20 cellular contexts compared by ENCODE assay signal in genomic region chr10:71014021-71014782, GRCh38.
DNase-seq lines count a peak whose midpoint lies in the region; ATAC-seq, FAIRE-seq and TF ChIP-seq lines count a peak whose summit lies in the region.
"Had no signal": no experiment of that assay in that cellular context is flagged by ENCODE, and none has a peak within 500 bp of the region (broad histone marks: within the 10 kb centered on the region; RNA-seq: fewer than 3 reads in every experiment).

No MANE protein-coding gene starts in this region.

- TF ChIP-seq CTCF in WERI-Rb-1 (IDR thresholded peaks at IDR 0.05; ENCODE audit: low read depth, low read length) (0 out of 2 replicates have a peak, but pooled peaks have one; percentile 8), left ventricle myocardium inferior (IDR thresholded peaks at IDR 0.05; ENCODE audit: borderline replicate concordance) (no peak), PC-9 (conservative IDR thresholded peaks at IDR 0.05) (no peak)

- H3K4me3 Mint-ChIP-seq in stimulated activated memory B cell treated with anti-CD40 and anti-IgM and Interleukin-4, amounts not matched to agents 10 μg/mL and 1 μg/mL and 100 μg/mL, for 72 hours = no peak overlapping the region
- H3K4me3 Mint-ChIP-seq: CD4-positive, alpha-beta memory T cell had no signal

- peaks cover 43% of the 10 kb centered on the region for H3K27me3 Mint-ChIP-seq in stimulated activated memory B cell treated with anti-CD40 and anti-IgM and Interleukin-4, amounts not matched to agents 10 μg/mL and 1 μg/mL and 100 μg/mL, for 72 hours

- no peaks in the 10 kb centered on the region for H3K9me2 ChIP-seq in PC-9 (ENCODE audit: insufficient read depth)

- no peaks in the 10 kb centered on the region for H3K79me2 ChIP-seq in PC-9 (ENCODE audit: low read depth)

- no peak overlapping the region for H3K4me2 ChIP-seq in PC-9

- H3K4me1 Mint-ChIP-seq in stimulated activated memory B cell treated with anti-CD40 and anti-IgM and Interleukin-4, amounts not matched to agents 10 μg/mL and 1 μg/mL and 100 μg/mL, for 72 hours = no peaks in the 10 kb centered on the region
- H3K4me1 Mint-ChIP-seq: CD4-positive, alpha-beta memory T cell had no signal

- DNase-seq in NCI-H82 (lab: John Stamatoyannopoulos, UW) (peak; percentile 49), NCI-H82 treated with DMSO at 0.1 percent for 48 hours (lab: John Stamatoyannopoulos, UW; ENCODE audit: unreplicated experiment) (no peak), WERI-Rb-1 (no peak), left ventricle myocardium inferior (peak; percentile 69), PC-9 (no peak), urothelium cell line (ENCODE audit: low spot score) (no peak)
- DNase-seq: 8988T; CD4-positive, alpha-beta memory T cell; DMS153; GF-D8; IMR-90; Karpas-422; NCI-H1436 treated with DMSO at 0.1 percent for 48 hours; NCI-H2081; NCI-H446 treated with DMSO at 0.1 percent for 48 hours had no signal

- POLR2A ChIA-PET in PC-9 (lab: Charles Lee; ENCODE audit: unreplicated experiment) = no interaction called here

- peak; percentile 32 for ATAC-seq in stimulated activated memory B cell treated with anti-CD40 and anti-IgM and Interleukin-4, amounts not matched to agents 10 μg/mL and 1 μg/mL and 100 μg/mL, for 72 hours
- no peak for ATAC-seq in activated CD4-positive, CD25-positive, alpha-beta regulatory T cell treated with anti-CD3 and anti-CD28 coated beads, Interleukin-2, amount 50 U/mL, for 24 hours
- ATAC-seq: GM12878 had no signal

- H3F3A ChIP-seq in PC-9 (ENCODE audit: insufficient read depth, low read depth) = no peaks in the 10 kb centered on the region

- H3K27me3 ChIP-seq in WERI-Rb-1 (ENCODE audit: insufficient read depth, low read depth, severe bottlenecking) = no peaks in the 10 kb centered on the region
- H3K27me3 ChIP-seq in left ventricle myocardium inferior (ENCODE audit: low read depth) = no peaks in the 10 kb centered on the region
- peaks cover 97% of the 10 kb centered on the region for H3K27me3 ChIP-seq in PC-9 (ENCODE audit: insufficient read depth, low read depth)

- H3K4me1 ChIP-seq in left ventricle myocardium inferior = peaks cover 17% of the 10 kb centered on the region
- no peaks in the 10 kb centered on the region for H3K4me1 ChIP-seq in PC-9 (replicated peaks; ENCODE audit: insufficient read depth)
- H3K4me1 ChIP-seq: HAP-1 had no signal

- no peak for FAIRE-seq in urothelium cell line (lab: Jason Lieb, UNC)
- FAIRE-seq: GM12878 had no signal

- H3K4me3 ChIP-seq in WERI-Rb-1 (ENCODE audit: low read depth, low read length) (no peak overlapping the region), left ventricle myocardium inferior (no peak overlapping the region), PC-9 (no peak overlapping the region)
- H3K4me3 ChIP-seq: GM12878, HAP-1 had no signal

- no peaks in the 10 kb centered on the region for H4K20me1 ChIP-seq in PC-9 (ENCODE audit: insufficient read depth)

- 0 out of 2 replicates have a peak overlapping the region, but pooled peaks have one; percentile 24 for H3K27ac ChIP-seq in WERI-Rb-1
- H3K27ac ChIP-seq in left ventricle myocardium inferior (replicated peaks) = peak overlapping the region; percentile 85
- H3K27ac ChIP-seq in PC-9 = no peak overlapping the region
- H3K27ac ChIP-seq: HL-60 had no signal

- CTCF ChIA-PET in PC-9 (lab: Charles Lee) = interaction anchor here (0.6 to 0.7 kb wide), 2 partner anchors 12 to 256 kb away, joined by 7 to 16 read pairs; no protein-coding TSS in a partner anchor

- no peaks in the 10 kb centered on the region for H3K36me3 ChIP-seq in WERI-Rb-1
- no peaks in the 10 kb centered on the region for H3K36me3 ChIP-seq in left ventricle myocardium inferior
- H3K36me3 ChIP-seq in PC-9 (ENCODE audit: low read depth) = no peaks in the 10 kb centered on the region
- H3K36me3 ChIP-seq: HAP-1 had no signal

- intact Hi-C loops in left ventricle myocardium inferior (cut with micrococcal nuclease) (no loop called here), PC-9 (cut with micrococcal nuclease; ENCODE audit: unreplicated experiment) (no loop called here)

- no peaks in the 10 kb centered on the region for H3K9me3 Mint-ChIP-seq in stimulated activated memory B cell treated with anti-CD40 and anti-IgM and Interleukin-4, amounts not matched to agents 10 μg/mL and 1 μg/mL and 100 μg/mL, for 72 hours
- H3K9me3 Mint-ChIP-seq: CD4-positive, alpha-beta memory T cell had no signal

- no peaks in the 10 kb centered on the region for H3K36me3 Mint-ChIP-seq in stimulated activated memory B cell treated with anti-CD40 and anti-IgM and Interleukin-4, amounts not matched to agents 10 μg/mL and 1 μg/mL and 100 μg/mL, for 72 hours
- H3K36me3 Mint-ChIP-seq: CD4-positive, alpha-beta memory T cell had no signal

- no peak overlapping the region for H3K27ac Mint-ChIP-seq in stimulated activated memory B cell treated with anti-CD40 and anti-IgM and Interleukin-4, amounts not matched to agents 10 μg/mL and 1 μg/mL and 100 μg/mL, for 72 hours

- H3K9me3 ChIP-seq in WERI-Rb-1 (ENCODE audit: severe bottlenecking) (no peaks in the 10 kb centered on the region), left ventricle myocardium inferior (replicated peaks) (no peaks in the 10 kb centered on the region), PC-9 (ENCODE audit: insufficient read depth, low read depth) (no peaks in the 10 kb centered on the region)
- H3K9me3 ChIP-seq: HAP-1 had no signal

- BruUV-seq in PC-9 (replicated peaks; lab: Mats Ljungman, UMichigan) = no TSS peak

- no peak overlapping the region for H2AFZ ChIP-seq in PC-9

Comparison
In these comparisons a context has a peak if more than half of its experiments do, and no peak if none do; other contexts are left out.
1. DNase-seq: peak in NCI-H82 (single experiment) and left ventricle myocardium inferior (single experiment); none in NCI-H82 treated with DMSO at 0.1 percent for 48 hours (single experiment), WERI-Rb-1 (single experiment), PC-9 (0 of 2) and urothelium cell line (single experiment).